15 cellular contexts compared by ENCODE assay signal in the genomic region with DNA sequence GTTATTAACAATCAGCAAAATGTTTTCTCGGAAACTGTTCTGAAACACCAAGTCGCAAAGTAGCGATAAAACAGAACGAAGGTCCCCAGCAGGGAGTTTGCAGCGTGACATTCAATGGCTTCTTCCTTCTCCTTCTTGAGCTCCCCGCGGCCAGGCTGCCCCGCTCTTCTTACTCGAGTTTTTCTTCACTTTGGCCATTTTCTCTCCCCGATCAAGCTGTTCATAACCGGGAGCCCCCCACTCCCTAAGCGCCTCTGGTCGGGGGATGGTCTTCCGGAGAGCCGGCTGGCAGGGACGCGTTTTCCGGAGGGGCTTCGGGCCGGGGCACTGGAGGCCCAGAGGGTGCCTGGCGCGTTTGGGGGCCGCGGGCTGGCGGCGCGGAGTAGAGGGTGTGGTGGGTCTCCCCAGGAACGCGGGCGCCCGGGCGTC. TPM values are rescaled to one million over a fixed set of nuclear protein-coding genes. Genes with fewer than 3 reads are reported as not detected.
DNase-seq lines count a peak whose midpoint lies in the region; ATAC-seq, FAIRE-seq and TF ChIP-seq lines count a peak whose summit lies in the region.
"Had no signal": no experiment of that assay in that cellular context is flagged by ENCODE, and none has a peak within 500 bp of the region (broad histone marks: within the 10 kb centered on the region; RNA-seq: fewer than 3 reads in every experiment).

No MANE protein-coding gene starts in this region.

- BruUV-seq in endothelial cell of umbilical vein (replicated peaks; lab: Mats Ljungman, UMichigan): no TSS peak

- no peak overlapping the region for H3K4me2 ChIP-seq in endothelial cell of umbilical vein (ENCODE audit: insufficient read depth, low read length)

- no peaks in the 10 kb centered on the region for H3K9me3 ChIP-seq in HUES6 (ENCODE audit: control insufficient read depth, insufficient read depth, low read depth, low read length)
- H3K9me3 ChIP-seq in endothelial cell of umbilical vein (replicated peaks; ENCODE audit: control insufficient read depth, insufficient read depth, low read length): no peaks in the 10 kb centered on the region

- H3K4me3 ChIP-seq in HUES6 (ENCODE audit: low read depth, low read length) (peak overlapping the region; percentile 58), endothelial cell of umbilical vein (replicated peaks in 1 of 3; ENCODE audit: insufficient read depth in 1 of 3, low read depth in 1 of 3, low read length in 3 of 3) (no peak overlapping the region)

- no peak overlapping the region for H3K4me3 Mint-ChIP-seq in progenitor cell of endocrine pancreas (ENCODE audit: low read depth)

- TF ChIP-seq POLR2A in endothelial cell of umbilical vein (IDR thresholded peaks at IDR 0.05; ENCODE audit: low read depth, low read length): no peak

- no peaks in the 10 kb centered on the region for H3K79me2 ChIP-seq in endothelial cell of umbilical vein (ENCODE audit: control insufficient read depth, insufficient read depth, low read length)

- H3K27me3 ChIP-seq in HUES6 (ENCODE audit: control insufficient read depth, insufficient read depth, low read length): peaks cover 100% of the 10 kb centered on the region
- H3K27me3 ChIP-seq in endothelial cell of umbilical vein (ENCODE audit: control insufficient read depth in 2 of 2, insufficient read depth in 2 of 2, low read length in 2 of 2): peaks cover 84 to 99% of the 10 kb centered on the region in 2 experiments

- POLR2A ChIA-PET in endothelial cell of umbilical vein (lab: Charles Lee): no interaction called here

- dilution Hi-C loops in endothelial cell of umbilical vein (cut with MboI; ENCODE audit: extremely low pct_ligation_motif_present, low sequenced_read_pairs): no loop called here

- H3K27ac ChIP-seq in HUES6 (ENCODE audit: low read depth, low read length) (no peak overlapping the region), endothelial cell of umbilical vein (ENCODE audit: insufficient read depth, low read depth, low read length) (no peak overlapping the region)
- H3K27ac ChIP-seq: C4-2B had no signal

- H3K4me1 ChIP-seq in HUES6 (ENCODE audit: control insufficient read depth, insufficient read depth, low read length): peaks cover 43% of the 10 kb centered on the region
- peaks cover 38% of the 10 kb centered on the region for H3K4me1 ChIP-seq in endothelial cell of umbilical vein (ENCODE audit: control insufficient read depth, extremely low read depth, insufficient read depth, low read length)

- no peaks in the 10 kb centered on the region for H3K36me3 ChIP-seq in HUES6 (ENCODE audit: control insufficient read depth, insufficient read depth, low read length)
- no peaks in the 10 kb centered on the region for H3K36me3 ChIP-seq in endothelial cell of umbilical vein (ENCODE audit: control insufficient read depth in 2 of 2, extremely low read depth in 1 of 2, insufficient read depth in 2 of 2, low read length in 2 of 2)

- intact Hi-C loops in endothelial cell of umbilical vein (cut with micrococcal nuclease): loop anchor here (1.0 to 5.0 kb wide), 6 partner anchors 8 to 1313 kb away; partner anchors contain the start of gene OLA1

- H3K27ac Mint-ChIP-seq in progenitor cell of endocrine pancreas: peak overlapping the region; percentile 49
- H3K27ac Mint-ChIP-seq: activated T-helper 2 cell treated with anti-CD3 and anti-CD28 coated beads, Interferon-gamma antibody, Interleukin-2, Interleukin-4, amounts not matched to agents 10 μg/mL and 5 μg/mL and 100 μg/mL, durations not matched to agents 14 hours and 24 hours and 36 hours had no signal

- CTCF ChIA-PET in endothelial cell of umbilical vein (lab: Charles Lee): interaction anchor here (2.9 kb wide), 1 partner anchor 938 kb away, joined by 84 read pairs; no protein-coding TSS in a partner anchor

- no peaks in the 10 kb centered on the region for H3K9me3 Mint-ChIP-seq in progenitor cell of endocrine pancreas (ENCODE audit: low read depth)
- H3K9me3 Mint-ChIP-seq: activated T-helper 2 cell treated with anti-CD3 and anti-CD28 coated beads, Interferon-gamma antibody, Interleukin-2, Interleukin-4, amounts not matched to agents 10 μg/mL and 5 μg/mL and 100 μg/mL, durations not matched to agents 14 hours and 24 hours and 36 hours had no signal

- TF ChIP-seq CTCF in endothelial cell of umbilical vein (IDR thresholded peaks at IDR 0.05; ENCODE audit: extremely low read depth in 1 of 2, insufficient read depth in 1 of 2, low read depth in 1 of 2, low read length in 2 of 2): no peak
- TF ChIP-seq CTCF in progenitor cell of endocrine pancreas (IDR thresholded peaks at IDR 0.05; ENCODE audit: unreplicated experiment): no peak

- peak; percentile 61 for DNase-seq in activated effector memory CD4-positive, alpha-beta T cell treated with anti-CD3 and anti-CD28 coated beads, Interleukin-2, amount 50 U/mL, for 16 hours
- DNase-seq in activated effector memory CD4-positive, alpha-beta T cell treated with Interleukin-2 at 50 U/mL for 16 hours: no peak
- DNase-seq in endothelial cell of umbilical vein (ENCODE audit: low read depth, low spot score) (no peak), progenitor cell of endocrine pancreas (ENCODE audit: low spot score, unreplicated experiment) (no peak), NCI-H1930 (lab: John Stamatoyannopoulos, UW) (no peak)
- DNase-seq in activated CD4-positive, CD25-positive, alpha-beta regulatory T cell (lab: John Stamatoyannopoulos, UW): no peak
- DNase-seq: NCI-H2029 treated with DMSO at 0.1 percent for 48 hours; stimulated activated CD4-positive, alpha-beta T cell treated with anti-CD3 and anti-CD28 coated beads, Interleukin-12 subunit alpha, Interleukin-12 subunit beta, amount 100 ng/mL, for 4 hours; T1000 had no signal

- H3K4me1 Mint-ChIP-seq in progenitor cell of endocrine pancreas (ENCODE audit: low read depth): peaks cover 13% of the 10 kb centered on the region

- no peak overlapping the region for H2AFZ ChIP-seq in endothelial cell of umbilical vein (ENCODE audit: low read depth, low read length)

- FAIRE-seq in endothelial cell of umbilical vein (lab: Jason Lieb, UNC): no peak

- H3K36me3 Mint-ChIP-seq in progenitor cell of endocrine pancreas (ENCODE audit: insufficient read depth): no peaks in the 10 kb centered on the region

- H3K9ac ChIP-seq in HUES6 (ENCODE audit: low read length) (no peak overlapping the region), endothelial cell of umbilical vein (replicated peaks; ENCODE audit: extremely low read depth, insufficient read depth, low read length) (no peak overlapping the region)

- ATAC-seq in GM18870 (IDR thresholded peaks at IDR 0.05; ENCODE audit: unreplicated experiment): no peak

- peaks cover 77% of the 10 kb centered on the region for H3K27me3 Mint-ChIP-seq in progenitor cell of endocrine pancreas

- no peaks in the 10 kb centered on the region for H4K20me1 ChIP-seq in endothelial cell of umbilical vein (replicated peaks; ENCODE audit: control insufficient read depth, extremely low read depth, insufficient read depth, low read length)

- H3K9me1 ChIP-seq in endothelial cell of umbilical vein (replicated peaks; ENCODE audit: control insufficient read depth, extremely low read depth, insufficient read depth, low read length): no peaks in the 10 kb centered on the region

TF ChIP-seq in endothelial cell of umbilical vein, 7 proteins besides CTCF, POLR2A, EP300 and RAD21:
- TF ChIP-seq EZH2 (IDR thresholded peaks at IDR 0.05; ENCODE audit: borderline replicate concordance, low read depth, low read length, severe bottlenecking): peak; percentile 64
- no peak for TF ChIP-seq POLR2AphosphoS5 (IDR thresholded peaks at IDR 0.05; ENCODE audit: insufficient read depth, low read depth, low read length)
- no peak for TF ChIP-seq JUN (IDR thresholded peaks at IDR 0.05; ENCODE audit: borderline replicate concordance, insufficient read depth, insufficient read length, low read depth)
- no peak for TF ChIP-seq MYC (IDR thresholded peaks at IDR 0.05; ENCODE audit: low read depth, low read length)
- TF ChIP-seq, protein P1, sequence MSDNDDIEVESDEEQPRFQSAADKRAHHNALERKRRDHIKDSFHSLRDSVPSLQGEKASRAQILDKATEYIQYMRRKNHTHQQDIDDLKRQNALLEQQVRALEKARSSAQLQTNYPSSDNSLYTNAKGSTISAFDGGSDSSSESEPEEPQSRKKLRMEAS (IDR thresholded peaks at IDR 0.05; ENCODE audit: insufficient read depth, insufficient read length): no peak

RNA-seq across cellular contexts. Expression of gene SP9, which starts 5.2 kb away (rescaled TPM):
- total RNA-seq in endothelial cell of umbilical vein (not detected in 2 replicates), progenitor cell of endocrine pancreas (0.11 TPM in 1 of 2 replicates, not detected in the other)
- polyA plus RNA-seq in endothelial cell of umbilical vein: not detected in 2 replicates
- not detected in 2 replicates for polyA plus RNA-seq in endothelial cell of umbilical vein (2011; cell fraction: cytosol; rRNA removed)
- not detected in 2 replicates for polyA plus RNA-seq in endothelial cell of umbilical vein (2011; cell fraction: nucleus; rRNA removed)
- polyA plus RNA-seq in endothelial cell of umbilical vein (2012): not detected in 2 replicates
- polyA minus RNA-seq in endothelial cell of umbilical vein: not detected in 2 replicates
- polyA minus RNA-seq in endothelial cell of umbilical vein (2011; cell fraction: cytosol; rRNA and poly(A)+ RNA removed): not detected
- polyA minus RNA-seq in endothelial cell of umbilical vein (2011; cell fraction: nucleus; rRNA and poly(A)+ RNA removed): not detected in 2 replicates
- total RNA-seq: activated T-helper 2 cell treated with anti-CD3 and anti-CD28 coated beads, Interferon-gamma antibody, Interleukin-2, Interleukin-4, amounts not matched to agents 10 μg/mL and 5 μg/mL and 100 μg/mL, durations not matched to agents 14 hours and 24 hours and 36 hours; mucosa of gallbladder; OCI-LY7 had no signal

RNA-seq across cellular contexts. Expression of gene SCRN3, which starts 55.5 kb away (rescaled TPM):
- total RNA-seq in endothelial cell of umbilical vein: 21.7 and 24.0 TPM in 2 replicates
- polyA plus RNA-seq in endothelial cell of umbilical vein: 6.9 and 10.7 TPM in 2 replicates
- polyA plus RNA-seq in endothelial cell of umbilical vein (2011; cell fraction: cytosol; rRNA removed): 11.7 and 12.2 TPM in 2 replicates
- polyA plus RNA-seq in endothelial cell of umbilical vein (2011; cell fraction: nucleus; rRNA removed): 14.4 and 17.5 TPM in 2 replicates
- polyA plus RNA-seq in endothelial cell of umbilical vein (2012): 16.4 and 25.0 TPM in 2 replicates
- polyA minus RNA-seq in endothelial cell of umbilical vein: 7.9 and 14.4 TPM in 2 replicates
- polyA minus RNA-seq in endothelial cell of umbilical vein (2011; cell fraction: cytosol; rRNA and poly(A)+ RNA removed): 5.4 TPM
- 11.9 and 13.8 TPM in 2 replicates for polyA minus RNA-seq in endothelial cell of umbilical vein (2011; cell fraction: nucleus; rRNA and poly(A)+ RNA removed)
- 14.3 and 18.0 TPM in 2 replicates for total RNA-seq in progenitor cell of endocrine pancreas
